Comparison of ENCODE assay signal across 17 cellular contexts in the genomic region with DNA sequence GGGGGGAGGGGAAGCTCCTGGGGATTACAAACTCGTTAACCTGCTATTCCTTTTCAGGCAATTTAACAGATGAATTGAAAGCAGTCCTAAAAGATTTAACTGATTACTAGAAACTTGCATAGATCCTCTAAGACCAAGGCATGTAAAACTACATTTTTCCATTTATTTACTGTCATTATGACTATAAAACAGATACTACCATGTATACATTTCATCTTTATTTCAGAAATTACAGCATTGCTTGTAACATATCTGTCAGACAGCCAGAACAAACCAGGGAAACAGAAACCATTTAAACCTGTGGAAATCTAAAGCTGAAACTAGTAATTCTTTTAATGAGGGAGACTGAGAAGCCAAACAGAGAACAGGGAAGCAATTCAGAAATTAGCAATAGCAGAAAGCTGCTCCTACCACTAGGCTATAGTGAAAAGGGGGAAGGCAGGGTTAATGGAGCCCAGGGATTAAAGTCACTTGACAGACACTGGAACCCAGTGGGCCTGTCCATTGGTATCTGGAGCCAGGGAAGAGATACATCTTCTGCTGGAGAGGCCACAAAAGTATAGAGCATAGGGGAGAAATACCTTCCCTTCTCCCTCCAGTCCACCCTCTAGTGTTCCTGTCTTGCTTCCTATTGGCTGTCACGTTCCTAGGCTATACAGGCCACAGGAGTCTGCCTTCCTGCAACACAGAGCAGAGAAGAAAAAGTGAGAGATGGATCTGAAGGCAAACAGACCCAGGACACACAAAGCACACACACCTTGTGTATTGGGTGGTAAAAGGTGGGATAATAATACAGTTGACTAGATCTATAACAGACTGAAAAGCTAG. TPM values are rescaled to one million over a fixed set of nuclear protein-coding genes. Genes with fewer than 3 reads are reported as not detected.
DNase-seq lines count a peak whose midpoint lies in the region; ATAC-seq, FAIRE-seq and TF ChIP-seq lines count a peak whose summit lies in the region.
"Had no signal": no experiment of that assay in that cellular context is flagged by ENCODE, and none has a peak within 500 bp of the region (broad histone marks: within the 10 kb centered on the region; RNA-seq: fewer than 3 reads in every experiment).

No MANE protein-coding gene starts in this region.

- H3K4me3 Mint-ChIP-seq in mesothelial cell of epicardium, result no peak overlapping the region
- H3K4me3 Mint-ChIP-seq in Caco-2 (ENCODE audit: unreplicated experiment), result no peak overlapping the region

- no peaks in the 10 kb centered on the region for H3K27me3 ChIP-seq in BLaER1 treated with 17β-estradiol and CSF1 and Interleukin-3, amounts not matched to agents 10 nM and 100 nM
- H3K27me3 ChIP-seq in H7 (ENCODE audit: control insufficient read depth, insufficient read depth, low read length) (no peaks in the 10 kb centered on the region), GM12878 (replicated peaks in 1 of 2; ENCODE audit: control insufficient read depth in 2 of 2, insufficient read depth in 2 of 2, low read length in 1 of 2) (no peaks in the 10 kb centered on the region), Caco-2 (replicated peaks; ENCODE audit: control insufficient read depth, insufficient read depth, low read length) (no peaks in the 10 kb centered on the region)

- RAD21 ChIA-PET in GM12878 (lab: Charles Lee; ENCODE audit: unreplicated experiment), result interaction anchor here (1.1 kb wide), 1 partner anchor 94 kb away, joined by 3 read pairs; a partner anchor contains a TSS

- no peaks in the 10 kb centered on the region for H3K36me3 ChIP-seq in BLaER1 treated with 17β-estradiol and CSF1 and Interleukin-3, amounts not matched to agents 10 nM and 100 nM
- H3K36me3 ChIP-seq in H7 (replicated peaks; ENCODE audit: control insufficient read depth, insufficient read depth, low read length), result no peaks in the 10 kb centered on the region
- H3K36me3 ChIP-seq in GM12878 (ENCODE audit: control insufficient read depth in 2 of 2, insufficient read depth in 2 of 2, low read length in 1 of 2), result no peaks in the 10 kb centered on the region
- H3K36me3 ChIP-seq in Caco-2 (ENCODE audit: control insufficient read depth, insufficient read depth, low read length), result no peaks in the 10 kb centered on the region

- H4K20me1 ChIP-seq in BLaER1 treated with 17β-estradiol and CSF1 and Interleukin-3, amounts not matched to agents 10 nM and 100 nM, result no peaks in the 10 kb centered on the region
- no peaks in the 10 kb centered on the region for H4K20me1 ChIP-seq in GM12878 (ENCODE audit: control insufficient read depth, insufficient read depth)

- H3K9me3 Mint-ChIP-seq in mesothelial cell of epicardium, result peaks cover 20% of the 10 kb centered on the region
- H3K9me3 Mint-ChIP-seq in Caco-2 (ENCODE audit: unreplicated experiment), result no peaks in the 10 kb centered on the region

- POLR2A ChIA-PET in GM12878 (lab: Charles Lee) (interaction anchor here (1.7 kb wide), 1 partner anchor 14 kb away, joined by 4 read pairs; no protein-coding TSS in a partner anchor), Caco-2 (lab: Charles Lee) (no interaction called here)

- ATAC-seq in GM12878, result peak; percentile 52
- ATAC-seq: K562, SK-N-SH treated with all-trans-retinoic acid at 6 μM for 48 hours had no signal

- intact Hi-C loops in GM12878 (cut with micrococcal nuclease; ENCODE audit: unreplicated experiment) (no loop called here), Caco-2 (cut with micrococcal nuclease; ENCODE audit: unreplicated experiment) (no loop called here)

- H3K9ac ChIP-seq in BLaER1 treated with 17β-estradiol and CSF1 and Interleukin-3, amounts not matched to agents 10 nM and 100 nM, result no peak overlapping the region
- no peak overlapping the region for H3K9ac ChIP-seq in GM12878 (ENCODE audit: control insufficient read depth, insufficient read depth, low read length)

- no peak for TF ChIP-seq POLR2A in GM12878 (IDR thresholded peaks at IDR 0.05; ENCODE audit: low read depth, low read length)

- peak overlapping the region; percentile 37 for H3K27ac Mint-ChIP-seq in mesothelial cell of epicardium
- no peak overlapping the region for H3K27ac Mint-ChIP-seq in Caco-2 (ENCODE audit: unreplicated experiment)

- CTCF ChIA-PET in GM12878 (lab: Yijun Ruan, JAX), result no interaction called here
- CTCF ChIA-PET in Caco-2 (lab: Charles Lee), result no interaction called here

- in situ Hi-C loops in GM12878 (cut with MboI) (no loop called here), G401 (cut with HindIII; ENCODE audit: low sequenced_read_pairs) (no loop called here)

- TF ChIP-seq EP300 in GM12878 (IDR thresholded peaks at IDR 0.05; ENCODE audit: borderline replicate concordance in 1 of 2, control insufficient read depth in 1 of 2, low read depth in 2 of 2, low read length in 2 of 2), result no peak

- H3K9me3 ChIP-seq in BLaER1 treated with 17β-estradiol and CSF1 and Interleukin-3, amounts not matched to agents 10 nM and 100 nM (replicated peaks in 1 of 11), result peaks cover 0 to 25% (median 18%) of the 10 kb centered on the region in 11 experiments; a peak in 16 of 22 replicates
- H3K9me3 ChIP-seq in GM12878 (replicated peaks; ENCODE audit: control insufficient read depth, insufficient read depth, low read length), result peaks cover 5% of the 10 kb centered on the region; the same call in 1 of the 3 replicates
- no peaks in the 10 kb centered on the region for H3K9me3 ChIP-seq in Caco-2

- peaks cover 9 to 53% (median 13%) of the 10 kb centered on the region in 10 experiments for H3K4me1 ChIP-seq in BLaER1 treated with 17β-estradiol and CSF1 and Interleukin-3, amounts not matched to agents 10 nM and 100 nM
- H3K4me1 ChIP-seq in GM12878 (ENCODE audit: control insufficient read depth, insufficient read depth, low read length) (no peaks in the 10 kb centered on the region; the same call in none of the 2 replicates), Caco-2 (no peaks in the 10 kb centered on the region)

- peak overlapping the region in 4 of 11 experiments; percentile 1 to 34 (median 14); a peak in 4 of 22 replicates for H3K27ac ChIP-seq in BLaER1 treated with 17β-estradiol and CSF1 and Interleukin-3, amounts not matched to agents 10 nM and 100 nM
- H3K27ac ChIP-seq in GM12878 (ENCODE audit: control insufficient read depth, insufficient read depth), result no peak overlapping the region
- H3K27ac ChIP-seq: C4-2B had no signal

- DNase-seq in H7 (peak; percentile 22), GM12878 (ENCODE audit: low read depth, low spot score) (no peak), mesothelial cell of epicardium (ENCODE audit: low spot score in 2 of 2, unreplicated experiment in 2 of 2) (no peak), ecto neural progenitor cell (ENCODE audit: low spot score) (no peak), Caco-2 (no peak), G401 (ENCODE audit: low spot score) (no peak), NCI-H774 (lab: John Stamatoyannopoulos, UW) (no peak)
- DNase-seq: DMS79 treated with DMSO at 0.1 percent for 48 hours, NCI-H1105 treated with DMSO at 0.1 percent for 48 hours, NCI-H1694, NCI-H2081 treated with DMSO at 0.1 percent for 48 hours, NCI-H446 treated with DMSO at 0.1 percent for 48 hours, SIG-M5 had no signal

- peak overlapping the region; percentile 32 to 74 (median 56) for H3K4me2 ChIP-seq in BLaER1 treated with 17β-estradiol and CSF1 and Interleukin-3, amounts not matched to agents 10 nM and 100 nM
- no peak overlapping the region for H3K4me2 ChIP-seq in GM12878 (ENCODE audit: control insufficient read depth, insufficient read depth)

- H3K27me3 Mint-ChIP-seq in mesothelial cell of epicardium (ENCODE audit: low read depth) (no peaks in the 10 kb centered on the region), Caco-2 (ENCODE audit: insufficient read depth, unreplicated experiment) (peaks cover 7% of the 10 kb centered on the region)

- no TSS peak for BruUV-seq in GM12878 (replicated peaks; lab: Mats Ljungman, UMichigan)
- BruUV-seq in Caco-2 (replicated peaks; lab: Mats Ljungman, UMichigan), result no TSS peak

- no peak for TF ChIP-seq CTCF in GM12878 (IDR thresholded peaks at IDR 0.05 in 2 of 3, conservative IDR thresholded peaks at IDR 0.05 in 1 of 3; ENCODE audit: control insufficient read depth in 2 of 3, extremely low read depth in 1 of 3, insufficient read depth in 1 of 3, low read depth in 3 of 3, low read length in 3 of 3)
- TF ChIP-seq CTCF in mesothelial cell of epicardium (IDR thresholded peaks at IDR 0.05; ENCODE audit: unreplicated experiment), result no peak
- no peak for TF ChIP-seq CTCF in Caco-2 (IDR thresholded peaks at IDR 0.05; ENCODE audit: insufficient read depth in 1 of 2, low read depth in 1 of 2, low read length in 1 of 2, severe bottlenecking in 1 of 2, unreplicated experiment in 1 of 2)

- TF ChIP-seq RAD21 in GM12878 (IDR thresholded peaks at IDR 0.05; ENCODE audit: insufficient read depth, low read depth, low read length), result no peak

- FAIRE-seq in GM12878 (lab: Jason Lieb, UNC), result no peak
- FAIRE-seq: K562 had no signal

- H3K4me1 Mint-ChIP-seq in mesothelial cell of epicardium, result no peaks in the 10 kb centered on the region
- H3K4me1 Mint-ChIP-seq in Caco-2 (ENCODE audit: low read depth, unreplicated experiment), result no peaks in the 10 kb centered on the region

- no peaks in the 10 kb centered on the region; the same call in 1 of the 2 replicates for H3K79me2 ChIP-seq in GM12878 (ENCODE audit: control insufficient read depth, insufficient read depth, low read length)

- WGBS in GM12878 (ENCODE audit: insufficient coverage, insufficient replicate concordance, low lambda C conversion rate, missing lambda C conversion rate), result 65% methylated on average over 2 of the region's 2 CpGs

- no peak overlapping the region for H3K4me3 ChIP-seq in BLaER1 treated with 17β-estradiol and CSF1 and Interleukin-3, amounts not matched to agents 10 nM and 100 nM
- no peak overlapping the region for H3K4me3 ChIP-seq in H7 (ENCODE audit: insufficient read depth, low read depth, low read length)
- H3K4me3 ChIP-seq in GM12878, result no peak overlapping the region
- H3K4me3 ChIP-seq in Caco-2 (ENCODE audit: low read depth, low read length), result no peak overlapping the region
- H3K4me3 ChIP-seq: K562 had no signal

- H3K36me3 Mint-ChIP-seq in mesothelial cell of epicardium, result peaks cover 3% of the 10 kb centered on the region
- H3K36me3 Mint-ChIP-seq in Caco-2 (ENCODE audit: insufficient read depth, unreplicated experiment), result no peaks in the 10 kb centered on the region

- H2AFZ ChIP-seq in GM12878 (ENCODE audit: control insufficient read depth, low read depth, low read length), result no peak overlapping the region

- SMC1A ChIA-PET in GM12878 (lab: Charles Lee; ENCODE audit: uncharacterized antibody, unreplicated experiment), result interaction anchor here (0.7 to 4.6 kb wide), 4 partner anchors 9 to 67 kb away, joined by 3 to 26 read pairs (median 4); no protein-coding TSS in a partner anchor

RNA-seq across cellular contexts. Expression of a gene that starts 33.8 kb away (rescaled TPM):
- total RNA-seq in H7 (2014; rRNA removed; shearing (Covaris generic)), result not detected in 2 replicates
- 37.4 and 39.7 TPM in 2 replicates for total RNA-seq in GM12878 (2013; cell fraction: nucleolus; rRNA removed)
- total RNA-seq in GM12878 (2014; rRNA removed) (3.4 and 4.0 TPM in 2 replicates), GM12878 (2014; rRNA removed; fragmentation: Illumina TruSeq; extraction: Trizol) (3.2 and 3.9 TPM in 2 replicates), GM12878 (2021) (1.9 and 2.4 TPM in 2 replicates), mesothelial cell of epicardium (not detected in 3 replicates), Caco-2 (2022) (not detected in 2 replicates)
- 1.5 TPM for polyA plus RNA-seq in GM12878 (2011; ENCODE audit: low read depth)
- polyA plus RNA-seq in GM12878 (2011; rRNA removed) (37.3 and 46.0 TPM in 2 replicates), GM12878 (2014; fragmentation: Illumina TruSeq; extraction: Trizol) (2.9 and 3.3 TPM in 2 replicates), GM12878 (2014; fragmentation: Nextera tagmentation; extraction: Ambion mirVana) (1 to 10 TPM; 1.5 to 2.5 TPM), GM12878 (2014; rRNA removed) (1.8 and 2.0 TPM in 2 replicates), GM12878 (2016; fragmentation: Nextera tagmentation; extraction: Ambion mirVana) (1 to 10 TPM; 3.0 to 4.1 TPM)
- 19.5 and 25.9 TPM in 2 replicates for polyA plus RNA-seq in GM12878 (2011; cell fraction: cytosol; rRNA removed)
- polyA plus RNA-seq in GM12878 (2011; cell fraction: nucleus; rRNA removed), result 22.2 and 35.4 TPM in 2 replicates
- 1.3 and 3.0 TPM in 2 replicates for polyA plus RNA-seq in GM12878 (2012)
- polyA minus RNA-seq in GM12878 (2011; rRNA and poly(A)+ RNA removed), result 51.9 and 57.8 TPM in 2 replicates
- polyA minus RNA-seq in GM12878 (2011; cell fraction: cytosol; rRNA and poly(A)+ RNA removed), result 16.7 and 17.6 TPM in 2 replicates
- 29.9 and 30.0 TPM in 2 replicates for polyA minus RNA-seq in GM12878 (2011; cell fraction: nucleus; rRNA and poly(A)+ RNA removed)
- total RNA-seq in G401 (2014; rRNA removed; shearing (Covaris generic)), result not detected in 2 replicates
- total RNA-seq: K562 had no signal
- polyA plus RNA-seq: K562 had no signal
